In the genomic region with DNA sequence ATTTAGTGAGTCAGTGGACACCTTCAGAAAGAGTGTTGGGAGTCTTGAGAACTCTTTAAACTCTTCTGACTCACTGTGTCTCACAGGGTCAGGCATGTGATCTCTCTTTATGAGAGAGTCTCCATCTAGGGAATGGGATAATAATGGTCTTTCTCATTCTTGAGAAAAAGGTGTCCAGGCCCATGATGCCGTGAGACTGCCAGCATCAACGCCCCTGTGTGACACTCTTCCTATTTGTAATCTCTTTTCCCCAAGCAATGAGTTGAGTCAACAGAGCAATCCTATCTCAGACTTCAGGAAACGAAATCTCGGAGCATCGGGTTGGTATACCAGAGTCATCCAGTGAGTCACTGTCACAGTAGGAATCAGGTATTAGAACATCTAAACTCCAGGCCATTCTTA, we compare ENCODE assay signal across 21 cellular contexts.
DNase-seq lines count a peak whose midpoint lies in the region; ATAC-seq and TF ChIP-seq lines count a peak whose summit lies in the region.
"Had no signal": no experiment of that assay in that cellular context is flagged by ENCODE, and none has a peak within 500 bp of the region (broad histone marks: within the 10 kb centered on the region; RNA-seq: fewer than 3 reads in every experiment).

No MANE protein-coding gene starts in this region.

- POLR2A ChIA-PET in Panc1 (lab: Charles Lee), result no interaction called here

- H3K36me3 ChIP-seq in Panc1 (ENCODE audit: control insufficient read depth, insufficient read depth, low read length), result no peaks in the 10 kb centered on the region
- H3K36me3 ChIP-seq: SJCRH30 had no signal

- intact Hi-C loops in Panc1 (cut with micrococcal nuclease; ENCODE audit: unreplicated experiment), result no loop called here
- intact Hi-C loops in left colon (cut with DNase I, micrococcal nuclease), result no loop called here

- H3K27ac ChIP-seq in Panc1 (ENCODE audit: low read length), result no peak overlapping the region
- H3K27ac ChIP-seq: SJCRH30, testis had no signal

- no peak for TF ChIP-seq CTCF in Panc1 (IDR thresholded peaks at IDR 0.05)
- TF ChIP-seq CTCF in choroid plexus epithelial cell (conservative IDR thresholded peaks at IDR 0.05; ENCODE audit: low read depth, low read length), result no peak
- no peak for TF ChIP-seq CTCF in nephron progenitor cell (IDR thresholded peaks at IDR 0.05)

- H3K4me3 ChIP-seq in Panc1 (ENCODE audit: low read depth in 2 of 2, low read length in 2 of 2) (no peak overlapping the region), choroid plexus epithelial cell (ENCODE audit: low read depth, low read length) (no peak overlapping the region)
- H3K4me3 ChIP-seq: SJCRH30, testis had no signal

- CTCF ChIA-PET in Panc1 (lab: Charles Lee), result no interaction called here

- H3K9me3 Mint-ChIP-seq in nephron progenitor cell, result no peaks in the 10 kb centered on the region
- H3K9me3 Mint-ChIP-seq: brain; dendritic cell treated with granulocyte-macrophage colony-stimulating factor and Interleukin-4, amounts not matched to agents 40 ng/mL and 50 ng/mL, for 4 days had no signal

- in situ Hi-C loops in Panc1 (cut with HindIII; ENCODE audit: low pct_unique_long_range_greater_than_20kb, low sequenced_read_pairs), result no loop called here

- no peak overlapping the region for H3K4me3 Mint-ChIP-seq in nephron progenitor cell
- H3K4me3 Mint-ChIP-seq: activated naive CD8-positive, alpha-beta T cell treated with anti-CD3 and anti-CD28 coated beads for 36 hours; activated T-helper 1 cell treated with anti-CD3 and anti-CD28 coated beads, Interleukin-12 subunit alpha, Interleukin-12 subunit beta, Interleukin-2, Interleukin-4 antibody, amounts not matched to agents 30 ng/mL and 10 ng/mL and 1 ng/mL, durations not matched to agents 14 hours and 24 hours and 36 hours; brain; CD4-positive, alpha-beta T cell; dendritic cell treated with granulocyte-macrophage colony-stimulating factor and Interleukin-4, amounts not matched to agents 40 ng/mL and 50 ng/mL, for 4 days had no signal

- no peaks in the 10 kb centered on the region for H3K4me1 Mint-ChIP-seq in nephron progenitor cell
- H3K4me1 Mint-ChIP-seq: activated naive CD8-positive, alpha-beta T cell treated with anti-CD3 and anti-CD28 coated beads for 36 hours; brain had no signal

- no peaks in the 10 kb centered on the region for H3K36me3 Mint-ChIP-seq in nephron progenitor cell (ENCODE audit: low read depth)
- H3K36me3 Mint-ChIP-seq: activated naive CD8-positive, alpha-beta T cell treated with anti-CD3 and anti-CD28 coated beads for 36 hours; brain had no signal

- no peak overlapping the region for H3K27ac Mint-ChIP-seq in nephron progenitor cell
- H3K27ac Mint-ChIP-seq: activated naive CD8-positive, alpha-beta T cell treated with anti-CD3 and anti-CD28 coated beads for 36 hours; activated T-helper 1 cell treated with anti-CD3 and anti-CD28 coated beads, Interleukin-12 subunit alpha, Interleukin-12 subunit beta, Interleukin-2, Interleukin-4 antibody, amounts not matched to agents 30 ng/mL and 10 ng/mL and 1 ng/mL, durations not matched to agents 14 hours and 24 hours and 36 hours; brain; CD4-positive, alpha-beta T cell; dendritic cell treated with granulocyte-macrophage colony-stimulating factor and Interleukin-4, amounts not matched to agents 40 ng/mL and 50 ng/mL, for 4 days had no signal

- H3K4me1 ChIP-seq in Panc1 (ENCODE audit: control insufficient read depth, insufficient read depth, low read length), result no peaks in the 10 kb centered on the region
- H3K4me1 ChIP-seq: SJCRH30, testis had no signal

- no TSS peak for BruUV-seq in Panc1 (replicated peaks; lab: Mats Ljungman, UMichigan)

- H3K9me3 ChIP-seq in Panc1 (ENCODE audit: control insufficient read depth, insufficient read depth, low read depth, low read length), result no peaks in the 10 kb centered on the region
- H3K9me3 ChIP-seq: SJCRH30, testis had no signal

- H3K27me3 ChIP-seq in Panc1 (ENCODE audit: control insufficient read depth, insufficient read depth, low read length), result no peaks in the 10 kb centered on the region
- H3K27me3 ChIP-seq: SJCRH30, testis had no signal

- DNase-seq in EH (ENCODE audit: low read depth), result peak; percentile 63
- DNase-seq in Panc1 (ENCODE audit: low read depth, low spot score), result peak; percentile 47
- DNase-seq in choroid plexus epithelial cell (ENCODE audit: low read depth), result peak; percentile 48
- no peak for DNase-seq in left colon
- no peak for DNase-seq in foreskin melanocyte
- no peak for DNase-seq in nephron progenitor cell
- DNase-seq: activated CD4-positive, alpha-beta T cell treated with anti-CD3 and anti-CD28 coated beads for 1 hour; activated naive CD8-positive, alpha-beta T cell treated with anti-CD3 and anti-CD28 coated beads for 36 hours; CD4-positive, alpha-beta T cell; DMS79; NCI-H1105 treated with DMSO at 0.1 percent for 48 hours; NCI-H524 treated with DMSO at 0.1 percent for 48 hours; right cardiac atrium; SJCRH30; stimulated activated CD4-positive, alpha-beta T cell treated with anti-CD3 and anti-CD28 coated beads, Interleukin-15, amount 100 ng/mL, for 24 hours; testis had no signal

- no peaks in the 10 kb centered on the region for H3K27me3 Mint-ChIP-seq in nephron progenitor cell (ENCODE audit: low read depth, poor library complexity)
- H3K27me3 Mint-ChIP-seq: activated naive CD8-positive, alpha-beta T cell treated with anti-CD3 and anti-CD28 coated beads for 36 hours; CD4-positive, alpha-beta T cell had no signal

- ATAC-seq in Panc1, result no peak
- peak; percentile 27 for ATAC-seq in left colon
- ATAC-seq in GM18867 (IDR thresholded peaks at IDR 0.05; ENCODE audit: unreplicated experiment), result no peak
- ATAC-seq in HG03280 (IDR thresholded peaks at IDR 0.05; ENCODE audit: unreplicated experiment), result no peak
- ATAC-seq: right cardiac atrium had no signal

Comparison
In these comparisons a context has a peak if more than half of its experiments do, and no peak if none do; other contexts are left out.
1. DNase-seq: peak in EH (single experiment), Panc1 (single experiment) and choroid plexus epithelial cell (single experiment); none in left colon (0 of 2), foreskin melanocyte (single experiment) and nephron progenitor cell (single experiment).